20 cellular contexts compared by ENCODE assay signal in genomic region chr10:63825111-63825510, GRCh38.
DNase-seq lines count a peak whose midpoint lies in the region; ATAC-seq and TF ChIP-seq lines count a peak whose summit lies in the region.
"Had no signal": no experiment of that assay in that cellular context is flagged by ENCODE, and none has a peak within 500 bp of the region (broad histone marks: within the 10 kb centered on the region; RNA-seq: fewer than 3 reads in every experiment).

No MANE protein-coding gene starts in this region.

- POLR2A ChIA-PET in activated CD8-positive, alpha-beta T cell treated with anti-CD3 and anti-CD28 coated beads for 36 hours (lab: Charles Lee), result no interaction called here

- no peak overlapping the region for H2AFZ ChIP-seq in osteoblast (ENCODE audit: low read length)

- no peak for TF ChIP-seq CTCF in fibroblast of mammary gland (conservative IDR thresholded peaks at IDR 0.05; ENCODE audit: control insufficient read depth, insufficient read depth, low read depth, low read length)
- TF ChIP-seq CTCF in osteoblast (IDR thresholded peaks at IDR 0.05; ENCODE audit: extremely low read depth, low read depth, low read length), result no peak
- TF ChIP-seq CTCF in activated CD8-positive, alpha-beta T cell treated with anti-CD3 and anti-CD28 coated beads for 36 hours (IDR thresholded peaks at IDR 0.05), result no peak

- H3K36me3 Mint-ChIP-seq in activated T-helper 17 cell treated with anti-CD3 and anti-CD28 coated beads, Interleukin-2, amount 50 U/mL, for 72 hours (ENCODE audit: low read depth), result no peaks in the 10 kb centered on the region
- no peaks in the 10 kb centered on the region for H3K36me3 Mint-ChIP-seq in activated CD8-positive, alpha-beta T cell treated with anti-CD3 and anti-CD28 coated beads for 36 hours (ENCODE audit: low read depth)
- H3K36me3 Mint-ChIP-seq: CD4-positive, CD25-positive, alpha-beta regulatory T cell had no signal

- no peak overlapping the region for H3K27ac ChIP-seq in osteoblast (ENCODE audit: low read depth, low read length)
- H3K27ac ChIP-seq: HL-60 had no signal

- H3K4me2 ChIP-seq in osteoblast (ENCODE audit: insufficient read depth, low read length), result no peak overlapping the region

- intact Hi-C loops in activated CD8-positive, alpha-beta T cell treated with anti-CD3 and anti-CD28 coated beads for 36 hours (cut with micrococcal nuclease), result no loop called here

- H3K36me3 ChIP-seq in osteoblast (ENCODE audit: insufficient read depth, low read length), result no peaks in the 10 kb centered on the region

- CTCF ChIA-PET in activated CD8-positive, alpha-beta T cell treated with anti-CD3 and anti-CD28 coated beads for 36 hours (lab: Charles Lee), result no interaction called here

- H3K27me3 Mint-ChIP-seq in activated T-helper 17 cell treated with anti-CD3 and anti-CD28 coated beads, Interleukin-2, amount 50 U/mL, for 72 hours, result peaks cover 21% of the 10 kb centered on the region
- peaks cover 9% of the 10 kb centered on the region for H3K27me3 Mint-ChIP-seq in activated CD8-positive, alpha-beta T cell treated with anti-CD3 and anti-CD28 coated beads for 36 hours
- H3K27me3 Mint-ChIP-seq: CD4-positive, CD25-positive, alpha-beta regulatory T cell had no signal

- H3K4me1 Mint-ChIP-seq in activated T-helper 17 cell treated with anti-CD3 and anti-CD28 coated beads, Interleukin-2, amount 50 U/mL, for 72 hours, result no peaks in the 10 kb centered on the region
- no peaks in the 10 kb centered on the region for H3K4me1 Mint-ChIP-seq in activated CD8-positive, alpha-beta T cell treated with anti-CD3 and anti-CD28 coated beads for 36 hours (ENCODE audit: low read depth)
- H3K4me1 Mint-ChIP-seq: B cell; CD4-positive, CD25-positive, alpha-beta regulatory T cell had no signal

- H3K4me3 ChIP-seq in fibroblast of mammary gland (ENCODE audit: control insufficient read depth, low read depth, low read length) (no peak overlapping the region), osteoblast (ENCODE audit: insufficient read depth, low read length) (no peak overlapping the region)

- H3K27me3 ChIP-seq in osteoblast (ENCODE audit: insufficient read depth, low read length), result no peaks in the 10 kb centered on the region

- peak; percentile 45 for DNase-seq in Caki2 (ENCODE audit: low read depth)
- peak; percentile 34 for DNase-seq in fibroblast of mammary gland (ENCODE audit: low read depth)
- peak; percentile 34 for DNase-seq in osteoblast (ENCODE audit: insufficient read length, low spot score, missing footprints)
- no peak for DNase-seq in NCI-H2029 (lab: John Stamatoyannopoulos, UW)
- no peak for DNase-seq in NCI-H2029 treated with DMSO at 0.1 percent for 48 hours (lab: John Stamatoyannopoulos, UW)
- DNase-seq in NCI-H82 (lab: John Stamatoyannopoulos, UW), result no peak
- no peak for DNase-seq in activated CD8-positive, alpha-beta T cell treated with anti-CD3 and anti-CD28 coated beads for 36 hours
- DNase-seq: Caco-2; CD4-positive, CD25-positive, alpha-beta regulatory T cell; NCI-H187 treated with DMSO at 0.1 percent for 48 hours; NCI-H2171; NCI-H446; NCI-H69; OCI-M1; RPMI8226; SIG-M5 had no signal

- ATAC-seq in activated T-helper 17 cell treated with anti-CD3 and anti-CD28 coated beads, Interleukin-2, amount 50 U/mL, for 72 hours (replicated peaks), result peak; percentile 26
- ATAC-seq in activated CD8-positive, alpha-beta T cell treated with anti-CD3 and anti-CD28 coated beads for 36 hours, result no peak
- ATAC-seq: HCT116 had no signal

- no peaks in the 10 kb centered on the region for H4K20me1 ChIP-seq in osteoblast (ENCODE audit: insufficient read depth, low read length)

- no peaks in the 10 kb centered on the region for H3K9me3 ChIP-seq in osteoblast (ENCODE audit: low read depth, low read length)

- in situ Hi-C loops in Caki2 (cut with HindIII; ENCODE audit: low pct_unique_long_range_greater_than_20kb, low sequenced_read_pairs), result no loop called here

- H3K4me3 Mint-ChIP-seq in activated T-helper 17 cell treated with anti-CD3 and anti-CD28 coated beads, Interleukin-2, amount 50 U/mL, for 72 hours, result no peak overlapping the region
- no peak overlapping the region for H3K4me3 Mint-ChIP-seq in activated CD8-positive, alpha-beta T cell treated with anti-CD3 and anti-CD28 coated beads for 36 hours
- H3K4me3 Mint-ChIP-seq: B cell; CD4-positive, CD25-positive, alpha-beta regulatory T cell had no signal

- H3K27ac Mint-ChIP-seq in activated T-helper 17 cell treated with anti-CD3 and anti-CD28 coated beads, Interleukin-2, amount 50 U/mL, for 72 hours, result no peak overlapping the region
- no peak overlapping the region for H3K27ac Mint-ChIP-seq in activated CD8-positive, alpha-beta T cell treated with anti-CD3 and anti-CD28 coated beads for 36 hours
- H3K27ac Mint-ChIP-seq: B cell had no signal

- no peaks in the 10 kb centered on the region for H3K79me2 ChIP-seq in osteoblast (ENCODE audit: insufficient read depth, low read length)

- no peaks in the 10 kb centered on the region for H3K9me3 Mint-ChIP-seq in activated T-helper 17 cell treated with anti-CD3 and anti-CD28 coated beads, Interleukin-2, amount 50 U/mL, for 72 hours
- H3K9me3 Mint-ChIP-seq in activated CD8-positive, alpha-beta T cell treated with anti-CD3 and anti-CD28 coated beads for 36 hours, result no peaks in the 10 kb centered on the region

- no peaks in the 10 kb centered on the region for H3K4me1 ChIP-seq in osteoblast (ENCODE audit: insufficient read depth, low read length)
- H3K4me1 ChIP-seq: Caco-2 had no signal

Comparison
In these comparisons a context has a peak if more than half of its experiments do, and no peak if none do; other contexts are left out.
1. DNase-seq: peak in Caki2 (single experiment), fibroblast of mammary gland (single experiment) and osteoblast (single experiment); none in NCI-H2029 (single experiment), NCI-H2029 treated with DMSO at 0.1 percent for 48 hours (single experiment), NCI-H82 (single experiment) and activated CD8-positive, alpha-beta T cell treated with anti-CD3 and anti-CD28 coated beads for 36 hours (single experiment).